ENCODE assay signal across 10 cellular contexts in genomic region chr2:96771792-96772618, GRCh38. TPM values are rescaled to one million over a fixed set of nuclear protein-coding genes. Genes with fewer than 3 reads are reported as not detected.
DNase-seq lines count a peak whose midpoint lies in the region; ATAC-seq, FAIRE-seq and TF ChIP-seq lines count a peak whose summit lies in the region.
"Had no signal": no experiment of that assay in that cellular context is flagged by ENCODE, and none has a peak within 500 bp of the region (broad histone marks: within the 10 kb centered on the region; RNA-seq: fewer than 3 reads in every experiment).

No MANE protein-coding gene starts in this region.

- TF ChIP-seq CTCF in Calu3 (IDR thresholded peaks at IDR 0.05; ENCODE audit: unreplicated experiment), result no peak
- peak; percentile 56 for TF ChIP-seq CTCF in epithelial cell of esophagus (IDR thresholded peaks at IDR 0.05; ENCODE audit: insufficient read depth, low read depth, low read length, missing control alignments)
- TF ChIP-seq CTCF in pancreas (IDR thresholded peaks at IDR 0.05), result no peak
- TF ChIP-seq CTCF in sigmoid colon (IDR thresholded peaks at IDR 0.05), result no peak

- no peak for TF ChIP-seq EP300 in sigmoid colon (IDR thresholded peaks at IDR 0.05)

- H3K4me3 ChIP-seq in epithelial cell of esophagus (ENCODE audit: low read length), result no peak overlapping the region
- no peak overlapping the region for H3K4me3 ChIP-seq in pancreas
- no peak overlapping the region for H3K4me3 ChIP-seq in sigmoid colon

- no peak overlapping the region for H3K4me3 Mint-ChIP-seq in Calu3 (ENCODE audit: low read depth, unreplicated experiment)

- no peaks in the 10 kb centered on the region for H3K27me3 Mint-ChIP-seq in Calu3 (ENCODE audit: unreplicated experiment)

- no peaks in the 10 kb centered on the region for H3K4me1 ChIP-seq in pancreas
- peaks cover 0 to 35% (median 15%) of the 10 kb centered on the region in 4 donors for H3K4me1 ChIP-seq in sigmoid colon

- no peak for TF ChIP-seq POLR2A in sigmoid colon (IDR thresholded peaks at IDR 0.05)

- DNase-seq in Calu3 (peak; percentile 73), NCI-H2107 (lab: John Stamatoyannopoulos, UW) (peak; percentile 27), epithelial cell of esophagus (ENCODE audit: low read depth) (peak; percentile 86), pancreas (peak in 3 of 6 donors; percentile 41 to 55 (median 53)), sigmoid colon (no peak), NCI-H524 (lab: John Stamatoyannopoulos, UW) (no peak), NCI-H82 (lab: John Stamatoyannopoulos, UW) (no peak)
- DNase-seq: NCI-H2081 had no signal

- BruUV-seq in Calu3 (replicated peaks; lab: Mats Ljungman, UMichigan), result no TSS peak

- H3K9me3 ChIP-seq in pancreas (no peaks in the 10 kb centered on the region), sigmoid colon (no peaks in the 10 kb centered on the region)
- H3K9me3 ChIP-seq: neutrophil had no signal

- peak; percentile 51 to 78 (median 68) for ATAC-seq in pancreas

- no peak for FAIRE-seq in pancreas (lab: Jason Lieb, UNC)
- FAIRE-seq: endometrium had no signal

- CTCF ChIA-PET in Calu3 (lab: Charles Lee), result no interaction called here

- H3K27ac ChIP-seq in pancreas (no peak overlapping the region), sigmoid colon (no peak overlapping the region)
- H3K27ac ChIP-seq: neutrophil had no signal

- H3K4me1 Mint-ChIP-seq in Calu3 (ENCODE audit: low read depth, unreplicated experiment), result peaks cover 18% of the 10 kb centered on the region

- intact Hi-C loops in Calu3 (cut with micrococcal nuclease; ENCODE audit: unreplicated experiment) (no loop called here), pancreas (cut with DNase I) (no loop called here), sigmoid colon (cut with DNase I) (no loop called here)

- no peaks in the 10 kb centered on the region for H3K36me3 ChIP-seq in pancreas
- H3K36me3 ChIP-seq in sigmoid colon, result no peaks in the 10 kb centered on the region
- H3K36me3 ChIP-seq: neutrophil had no signal

- no peaks in the 10 kb centered on the region for H3K27me3 ChIP-seq in pancreas
- H3K27me3 ChIP-seq in sigmoid colon, result no peaks in the 10 kb centered on the region
- H3K27me3 ChIP-seq: neutrophil had no signal

- H3K36me3 Mint-ChIP-seq in Calu3 (ENCODE audit: insufficient read depth, unreplicated experiment), result peaks cover 7% of the 10 kb centered on the region

- 83 to 86% methylated on average over 20 of the region's 20 CpGs for WGBS in pancreas, 2 donors
- 51 to 84% methylated on average over 20 of the region's 20 CpGs for WGBS in sigmoid colon, 2 donors

- no peak overlapping the region for H3K27ac Mint-ChIP-seq in Calu3 (ENCODE audit: unreplicated experiment)

- no peaks in the 10 kb centered on the region for H3K9me3 Mint-ChIP-seq in Calu3 (ENCODE audit: low read depth, unreplicated experiment)

RNA-seq across cellular contexts. Expression of gene CNNM4, which starts 11.3 kb away (rescaled TPM):
- total RNA-seq in Calu3 (2022) (17.6 and 22.3 TPM in 2 replicates), pancreas (1 to 10 TPM; 4.8 to 6.9 (median 5.8) TPM), sigmoid colon (1 to 10 TPM; 2.3 to 6.6 (median 3.4) TPM)
- polyA plus RNA-seq in pancreas (1 to 10 TPM; 3.3 to 5.6 TPM), sigmoid colon (10 to 100 TPM in 1 of 3 donors, 1 to 10 TPM in 2; 9.0 to 36.7 (median 9.2) TPM)

RNA-seq across cellular contexts. Expression of gene LMAN2L, which starts 32.1 kb away (rescaled TPM):
- total RNA-seq in Calu3 (2022) (32.6 and 33.2 TPM in 2 replicates), pancreas (10 to 100 TPM in 1 of 6 donors, 1 to 10 TPM in 5; 5.4 to 15.8 (median 6.8) TPM), sigmoid colon (10 to 100 TPM; 11.9 to 23.2 (median 17.2) TPM)
- polyA plus RNA-seq in pancreas (10 to 100 TPM in 1 of 2 donors, 1 to 10 TPM in 1; 6.8 to 12.4 TPM), sigmoid colon (10 to 100 TPM in 1 of 3 donors, 1 to 10 TPM in 2; 3.6 to 14.0 (median 5.1) TPM)

RNA-seq across cellular contexts. Expression of gene CNNM3, which starts 44.1 kb away (rescaled TPM):
- total RNA-seq in Calu3 (2022) (22.5 and 25.1 TPM in 2 replicates), pancreas (10 to 100 TPM; 16.8 to 35.1 (median 26.0) TPM), sigmoid colon (10 to 100 TPM in 3 of 4 donors, 1 to 10 TPM in 1; 8.9 to 16.6 (median 11.8) TPM)
- polyA plus RNA-seq in pancreas (10 to 100 TPM; 13.6 to 15.6 TPM), sigmoid colon (10 to 100 TPM in 1 of 3 donors, 1 to 10 TPM in 2; 1.2 to 11.9 (median 1.2) TPM)

Comparison
In these comparisons a context has a peak if more than half of its experiments do, and no peak if none do; other contexts are left out.
1. DNase-seq: peak in Calu3 (single experiment), NCI-H2107 (single experiment) and epithelial cell of esophagus (single experiment); none in sigmoid colon (single experiment), NCI-H524 (0 of 2) and NCI-H82 (single experiment).